1 cellular context compared by ENCODE assay signal in genomic region chr16:87960851-87961250, GRCh38.
TF ChIP-seq lines count a peak whose summit lies in the region.

No MANE protein-coding gene starts in this region.

TF ChIP-seq in IMR-90, 13 proteins besides CTCF, POLR2A, EP300 and RAD21:
- no peak for TF ChIP-seq ELK1 (IDR thresholded peaks at IDR 0.05; ENCODE audit: borderline replicate concordance, low read depth, low read length)
- no peak for TF ChIP-seq CHD1 (IDR thresholded peaks at IDR 0.05; ENCODE audit: low read depth, low read length)
- no peak for TF ChIP-seq MAFK (IDR thresholded peaks at IDR 0.05; ENCODE audit: low read depth, low read length)
- no peak for TF ChIP-seq SMC3 (IDR thresholded peaks at IDR 0.05; ENCODE audit: low read depth, low read length)
- TF ChIP-seq USF2 (IDR thresholded peaks at IDR 0.05; ENCODE audit: low read depth, low read length), result no peak
- no peak for TF ChIP-seq RCOR1 (IDR thresholded peaks at IDR 0.05; ENCODE audit: insufficient replicate concordance, low read length)
- no peak for TF ChIP-seq MXI1 (IDR thresholded peaks at IDR 0.05; ENCODE audit: borderline replicate concordance, low read depth, low read length)
- TF ChIP-seq RFX5 (IDR thresholded peaks at IDR 0.05; ENCODE audit: low read depth, low read length), result no peak
- no peak for TF ChIP-seq BHLHE40 (IDR thresholded peaks at IDR 0.05; ENCODE audit: low read depth, low read length)
- no peak for TF ChIP-seq FOS (IDR thresholded peaks at IDR 0.05; ENCODE audit: low read depth, low read length)
- TF ChIP-seq NFE2L2 (IDR thresholded peaks at IDR 0.05; ENCODE audit: low read depth, low read length), result no peak
- TF ChIP-seq CEBPB (IDR thresholded peaks at IDR 0.05; ENCODE audit: low read depth, low read length), result no peak
- TF ChIP-seq MAZ (IDR thresholded peaks at IDR 0.05; ENCODE audit: borderline replicate concordance, low read depth, low read length), result no peak
